ENCODE assay signal across 19 cellular contexts in the genomic region with DNA sequence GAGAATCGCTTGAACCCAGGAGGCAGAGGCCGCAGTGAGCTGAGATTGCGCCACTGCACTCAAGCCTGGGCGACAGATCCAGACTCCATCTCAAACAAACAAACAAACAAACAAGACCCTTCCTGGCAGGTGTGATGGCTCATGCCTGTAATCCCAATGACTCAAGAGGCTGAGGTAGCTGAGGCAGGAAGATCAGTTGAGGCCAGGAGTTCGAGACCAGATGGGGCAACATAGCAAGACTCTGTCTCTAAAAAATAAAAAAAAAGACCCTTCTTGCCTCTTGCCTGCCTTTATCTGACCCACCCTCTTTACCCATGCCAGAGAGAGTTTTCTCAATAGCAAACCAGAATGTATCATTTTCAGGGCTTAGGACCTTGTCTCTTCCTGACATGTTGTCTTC. TPM values are rescaled to one million over a fixed set of nuclear protein-coding genes. Genes with fewer than 3 reads are reported as not detected.
DNase-seq lines count a peak whose midpoint lies in the region; ATAC-seq and TF ChIP-seq lines count a peak whose summit lies in the region.
"Had no signal": no experiment of that assay in that cellular context is flagged by ENCODE, and none has a peak within 500 bp of the region (broad histone marks: within the 10 kb centered on the region; RNA-seq: fewer than 3 reads in every experiment).

No MANE protein-coding gene starts in this region.

- DNase-seq in activated gamma-delta T cell (lab: John Stamatoyannopoulos, UW) (peak; percentile 2), activated gamma-delta T cell treated with Interleukin-2 at 50 U/mL for 16 hours (no peak), WTC11 (ENCODE audit: low spot score) (no peak), Caco-2 (no peak), 8988T (no peak)
- DNase-seq: ACHN; BE2C; C1 segment of cervical spinal cord; Calu3; CD4-positive, alpha-beta memory T cell; CD4-positive, CD25-positive, alpha-beta regulatory T cell; CD8-positive, alpha-beta memory T cell; COR-L47; DMS79 treated with DMSO at 0.1 percent for 48 hours; GF-D8 had no signal

- H3K9me3 ChIP-seq in HEK293 (ENCODE audit: control insufficient read depth, insufficient read depth, low read depth, low read length) (no peaks in the 10 kb centered on the region), Caco-2 (no peaks in the 10 kb centered on the region)
- H3K9me3 ChIP-seq: BE2C, BLaER1 had no signal

- no peak overlapping the region for H3K27ac ChIP-seq in HEK293 (ENCODE audit: extremely low read depth, low read depth, low read length)
- H3K27ac ChIP-seq: 22Rv1, BLaER1 had no signal

- H3K4me3 Mint-ChIP-seq in WTC11 (no peak overlapping the region), Caco-2 (ENCODE audit: unreplicated experiment) (no peak overlapping the region)
- H3K4me3 Mint-ChIP-seq: CD14-positive monocyte; CD4-positive, alpha-beta memory T cell; CD4-positive, CD25-positive, alpha-beta regulatory T cell; CD8-positive, alpha-beta memory T cell had no signal

- H3K9me3 Mint-ChIP-seq in WTC11 (no peaks in the 10 kb centered on the region), Caco-2 (ENCODE audit: unreplicated experiment) (no peaks in the 10 kb centered on the region)
- H3K9me3 Mint-ChIP-seq: CD4-positive, alpha-beta memory T cell; CD8-positive, alpha-beta memory T cell had no signal

- H3K36me3 Mint-ChIP-seq in WTC11 = no peaks in the 10 kb centered on the region
- no peaks in the 10 kb centered on the region for H3K36me3 Mint-ChIP-seq in Caco-2 (ENCODE audit: insufficient read depth, unreplicated experiment)
- H3K36me3 Mint-ChIP-seq: CD14-positive monocyte; CD4-positive, alpha-beta memory T cell; CD4-positive, CD25-positive, alpha-beta regulatory T cell; CD8-positive, alpha-beta memory T cell had no signal

- H3K4me1 ChIP-seq in HEK293 (ENCODE audit: control insufficient read depth, insufficient read depth, low read length) = no peaks in the 10 kb centered on the region
- H3K4me1 ChIP-seq in Caco-2 = peaks cover 25% of the 10 kb centered on the region
- H3K4me1 ChIP-seq: BLaER1 had no signal

- H3K27me3 ChIP-seq in Caco-2 (replicated peaks; ENCODE audit: control insufficient read depth, insufficient read depth, low read length) = no peaks in the 10 kb centered on the region
- H3K27me3 ChIP-seq: BE2C, BLaER1 had no signal

- H3K4me1 Mint-ChIP-seq in WTC11 (no peaks in the 10 kb centered on the region), Caco-2 (ENCODE audit: low read depth, unreplicated experiment) (peaks cover 30% of the 10 kb centered on the region)
- H3K4me1 Mint-ChIP-seq: CD4-positive, alpha-beta memory T cell; CD4-positive, CD25-positive, alpha-beta regulatory T cell; CD8-positive, alpha-beta memory T cell had no signal

- POLR2A ChIA-PET in HEK293 (lab: Yijun Ruan, JAX) = interaction anchor here (1.8 kb wide), 1 partner anchor 8 kb away, joined by 4 read pairs; a partner anchor contains a TSS
- POLR2A ChIA-PET in WTC11 (lab: Charles Lee) = no interaction called here
- POLR2A ChIA-PET in Caco-2 (lab: Charles Lee) = no interaction called here

- CTCF ChIA-PET in HEK293 (lab: Yijun Ruan, JAX) (interaction anchor here (0.6 to 0.9 kb wide), 2 partner anchors 16 to 557 kb away, joined by 3 read pairs; no protein-coding TSS in a partner anchor), WTC11 (lab: Charles Lee) (no interaction called here), Caco-2 (lab: Charles Lee) (no interaction called here)

- peaks cover 18% of the 10 kb centered on the region for H3K27me3 Mint-ChIP-seq in WTC11 (ENCODE audit: low read depth)
- no peaks in the 10 kb centered on the region for H3K27me3 Mint-ChIP-seq in Caco-2 (ENCODE audit: insufficient read depth, unreplicated experiment)

- TF ChIP-seq CTCF in HEK293 (tag by site-specific recombination; IDR thresholded peaks at IDR 0.05) = no peak
- TF ChIP-seq CTCF in WTC11 (IDR thresholded peaks at IDR 0.05) = no peak
- no peak for TF ChIP-seq CTCF in Caco-2 (IDR thresholded peaks at IDR 0.05; ENCODE audit: insufficient read depth in 1 of 2, low read depth in 1 of 2, low read length in 1 of 2, severe bottlenecking in 1 of 2, unreplicated experiment in 1 of 2)

- H3K27ac Mint-ChIP-seq in WTC11 = no peak overlapping the region
- no peak overlapping the region for H3K27ac Mint-ChIP-seq in Caco-2 (ENCODE audit: unreplicated experiment)
- H3K27ac Mint-ChIP-seq: CD14-positive monocyte had no signal

- H3K36me3 ChIP-seq in HEK293 (ENCODE audit: control insufficient read depth in 2 of 2, insufficient read depth in 1 of 2, low read length in 2 of 2) = no peaks in the 10 kb centered on the region
- no peaks in the 10 kb centered on the region for H3K36me3 ChIP-seq in Caco-2 (ENCODE audit: control insufficient read depth, insufficient read depth, low read length)
- H3K36me3 ChIP-seq: BE2C, BLaER1 had no signal

- no TSS peak for BruUV-seq in Caco-2 (replicated peaks; lab: Mats Ljungman, UMichigan)

- ATAC-seq in WTC11 = no peak

- H3K4me3 ChIP-seq in HEK293 (ENCODE audit: low read depth, low read length) = no peak overlapping the region
- no peak overlapping the region for H3K4me3 ChIP-seq in Caco-2 (ENCODE audit: low read depth, low read length)
- H3K4me3 ChIP-seq: BLaER1 had no signal

- intact Hi-C loops in Caco-2 (cut with micrococcal nuclease; ENCODE audit: unreplicated experiment) = no loop called here

TF ChIP-seq in HEK293, 187 proteins besides CTCF, POLR2A, EP300 and RAD21:
- TF ChIP-seq ZNF654 (tag by site-specific recombination; IDR thresholded peaks at IDR 0.05; ENCODE audit: low read depth) (no peak), ZNF133 (tag by site-specific recombination; IDR thresholded peaks at IDR 0.05) (no peak), ZNF121 (tag by site-specific recombination; IDR thresholded peaks at IDR 0.05) (0 out of 2 replicates have a peak, but pooled peaks have one; percentile 45), ZNF214 (tag by site-specific recombination; IDR thresholded peaks at IDR 0.05; ENCODE audit: borderline replicate concordance) (no peak)

TF ChIP-seq in WTC11, 78 proteins besides CTCF, POLR2A, EP300 and RAD21:
- TF ChIP-seq ZNF121 (CRISPR knock-in tag; IDR thresholded peaks at IDR 0.05) = peak; percentile 72; the same call in 1 of the 2 replicates
- no peak for TF ChIP-seq ATF1 (CRISPR knock-in tag; IDR thresholded peaks at IDR 0.05)

RNA-seq across cellular contexts. Expression of a gene that starts 8.8 kb away (rescaled TPM):
- total RNA-seq in WTC11 (2021) (76.7 to 90.2 TPM (median 81.8 TPM) in 3 replicates), Caco-2 (2022) (99.6 and 104 TPM in 2 replicates)

RNA-seq across cellular contexts. Expression of a gene that starts 58.9 kb away (rescaled TPM):
- total RNA-seq in WTC11 (2021) (4.8 to 7.0 TPM (median 5.3 TPM) in 3 replicates), Caco-2 (2022) (not detected in 2 replicates)
- total RNA-seq: CD4-positive, CD25-positive, alpha-beta regulatory T cell; CD8-positive, alpha-beta memory T cell had no signal
